25 cellular contexts compared by ENCODE assay signal in genomic region chr3:68116580-68116979, GRCh38.
"Had no signal": no experiment of that assay in that cellular context is flagged by ENCODE, and none has a peak within 500 bp of the region (broad histone marks: within the 10 kb centered on the region; RNA-seq: fewer than 3 reads in every experiment).

No MANE protein-coding gene starts in this region.

- DNase-seq: naive thymus-derived CD8-positive, alpha-beta T cell; occipital lobe; ovary; posterior cingulate gyrus; psoas muscle; right cardiac atrium; right lobe of liver; sigmoid colon; small intestine; stimulated activated CD4-positive, alpha-beta T cell treated with anti-CD3 and anti-CD28 coated beads, Interleukin-15, amount 100 ng/mL, for 24 hours; stimulated activated CD4-positive, alpha-beta T cell treated with anti-CD3 and anti-CD28 coated beads, Interleukin-2, amount 100 ng/mL, for 24 hours; stimulated activated CD4-positive, alpha-beta T cell treated with anti-CD3 and anti-CD28 coated beads, Interleukin-2, amount 100 ng/mL, for 48 hours; stimulated activated CD4-positive, alpha-beta T cell treated with anti-CD3 and anti-CD28 coated beads, Interleukin-4, amount 100 ng/mL, for 24 hours; stimulated activated naive B cell treated with anti-CD40 and anti-IgM and Interleukin-4, amounts not matched to agents 10 μg/mL and 1 μg/mL and 100 μg/mL, for 72 hours; stimulated activated naive CD8-positive, alpha-beta T cell treated with anti-CD3 and anti-CD28 coated beads, Interleukin-15, amount 100 ng/mL, for 72 hours; stimulated activated naive CD8-positive, alpha-beta T cell treated with anti-CD3 and anti-CD28 coated beads, Interleukin-15, Interleukin-2, amounts not matched to agents 100 U/mL and 50 U/mL, for 24 hours; substantia nigra; testis; tibial artery; transverse colon had no signal

- H3K9ac ChIP-seq: neural progenitor cell, parathyroid adenoma had no signal

- H3K4me2 ChIP-seq: neural progenitor cell had no signal

- H3K79me2 ChIP-seq: parathyroid adenoma had no signal

- H2AFZ ChIP-seq: neural progenitor cell, parathyroid adenoma had no signal

- H3K4me1 ChIP-seq: neural progenitor cell, parathyroid adenoma, psoas muscle, right lobe of liver, sigmoid colon, suprapubic skin, testis, tibial artery, transverse colon, upper lobe of left lung, vagina had no signal

- H3K9me3 ChIP-seq: ovary, psoas muscle, right lobe of liver, sigmoid colon, suprapubic skin, testis, tibial artery, transverse colon, upper lobe of left lung, vagina had no signal

- H3K27me3 ChIP-seq: neural progenitor cell, ovary, right lobe of liver, sigmoid colon, suprapubic skin, testis, tibial artery, transverse colon, upper lobe of left lung, vagina had no signal

- H3K36me3 ChIP-seq: neural progenitor cell, ovary, right lobe of liver, sigmoid colon, suprapubic skin, tibial artery, transverse colon, upper lobe of left lung, vagina had no signal

- H3K4me3 ChIP-seq: neural progenitor cell, ovary, psoas muscle, right lobe of liver, sigmoid colon, suprapubic skin, testis, tibial artery, transverse colon, upper lobe of left lung, vagina had no signal

- H3K27ac ChIP-seq: neural progenitor cell, ovary, parathyroid adenoma, psoas muscle, right lobe of liver, sigmoid colon, suprapubic skin, testis, tibial artery, transverse colon, upper lobe of left lung, vagina had no signal
